ENCODE assay signal across 13 cellular contexts in the genomic region with DNA sequence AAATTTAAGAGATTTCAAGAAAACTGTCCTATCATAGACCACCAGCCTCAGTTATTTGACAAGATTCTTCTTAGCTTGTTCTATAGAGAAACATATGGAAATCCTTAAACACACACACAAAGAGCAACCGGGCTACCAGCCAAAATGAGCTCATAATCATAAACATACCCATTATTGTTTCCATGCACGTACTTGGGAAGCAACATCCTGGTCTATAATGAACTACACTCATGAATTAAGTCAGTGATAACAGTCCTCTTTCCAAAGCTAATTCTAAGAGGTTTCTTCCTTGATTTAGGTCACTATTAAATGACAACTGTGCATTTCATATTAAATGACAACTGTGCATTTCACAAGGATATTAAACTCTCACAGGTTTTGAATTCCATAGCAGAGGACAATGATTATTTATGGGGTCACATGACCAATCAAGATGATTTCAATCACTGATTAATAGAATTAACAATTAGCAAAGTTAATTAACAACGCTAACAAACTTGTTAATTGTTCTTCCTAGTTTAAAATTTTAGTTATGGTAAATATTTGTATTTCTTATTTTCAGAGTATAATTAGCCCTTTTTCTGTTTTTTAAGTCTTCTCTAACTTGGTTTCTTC.
A peak's percentile ranks its signal among the peaks of the same experiment; 100 is the strongest.
DNase-seq lines count a peak whose midpoint lies in the region; ATAC-seq and TF ChIP-seq lines count a peak whose summit lies in the region.
"Had no signal": no experiment of that assay in that cellular context is flagged by ENCODE, and none has a peak within 500 bp of the region (broad histone marks: within the 10 kb centered on the region; RNA-seq: fewer than 3 reads in every experiment).

No MANE protein-coding gene starts in this region.

- no peaks in the 10 kb centered on the region for H3K9me3 Mint-ChIP-seq in CD8-positive, alpha-beta memory T cell
- H3K9me3 Mint-ChIP-seq: stimulated activated naive CD8-positive, alpha-beta T cell treated with anti-CD3 and anti-CD28 coated beads, Interleukin-15, Interleukin-2, amounts not matched to agents 100 ng/mL and 50 ng/mL, for 24 hours had no signal

- H2AFZ ChIP-seq in IMR-90 (replicated peaks; ENCODE audit: low read length, poor library complexity), result no peak overlapping the region

- H3K27ac ChIP-seq in A673 (ENCODE audit: low read depth, low read length, poor library complexity, severe bottlenecking) (no peak overlapping the region), IMR-90 (ENCODE audit: insufficient read depth, low read length) (peak overlapping the region; percentile 73; the same call in 1 of the 2 replicates), SJCRH30 (peak overlapping the region; percentile 91)
- H3K27ac ChIP-seq in CD8-positive, alpha-beta memory T cell (ENCODE audit: low read depth, low read length), result no peak overlapping the region
- H3K27ac ChIP-seq: BLaER1 had no signal

- peak overlapping the region; percentile 86 for H2BK5ac ChIP-seq in IMR-90 (ENCODE audit: low read depth, low read length, poor library complexity, severe bottlenecking)

- H3K56ac ChIP-seq in IMR-90 (ENCODE audit: extremely low read depth, insufficient read depth, low read length), result 0 out of 2 replicates have a peak overlapping the region, but pooled peaks have one; percentile 59

- H3K9me1 ChIP-seq in IMR-90 (ENCODE audit: insufficient read depth, low read length), result 0 out of 2 replicates have a peak, but pooled peaks cover 7% of the 10 kb centered on the region

- H4K91ac ChIP-seq in IMR-90 (ENCODE audit: insufficient read depth, low read depth, low read length), result no peak overlapping the region

- no peak overlapping the region for H3K4ac ChIP-seq in IMR-90 (ENCODE audit: low read depth, low read length)

- H2BK15ac ChIP-seq in IMR-90 (ENCODE audit: low read depth, low read length), result no peak overlapping the region

- H4K20me1 ChIP-seq in IMR-90 (ENCODE audit: insufficient read depth, low read length), result no peaks in the 10 kb centered on the region
- H4K20me1 ChIP-seq: BLaER1 had no signal

- no peak overlapping the region; the same call in 1 of the 2 replicates for H2AK5ac ChIP-seq in IMR-90 (ENCODE audit: low read depth, low read length)

- no peak overlapping the region for H3K14ac ChIP-seq in IMR-90 (replicated peaks; ENCODE audit: low read depth, low read length)

- BruUV-seq in A673 (replicated peaks; lab: Mats Ljungman, UMichigan), result no TSS peak
- no TSS peak for BruUV-seq in IMR-90 (replicated peaks; lab: Mats Ljungman, UMichigan)

- no CpG with 5 or more reads among the region's 3 CpGs for WGBS in IMR-90 (ENCODE audit: extremely low coverage in 2 of 2, insufficient read length in 1 of 2), 2 experiments

- TF ChIP-seq CTCF in A673 (conservative IDR thresholded peaks at IDR 0.05; ENCODE audit: low read depth, low read length) (no peak), IMR-90 (conservative IDR thresholded peaks at IDR 0.05; ENCODE audit: low read depth, low read length) (no peak), fibroblast of the aortic adventitia (IDR thresholded peaks at IDR 0.05; ENCODE audit: insufficient read depth, low read length) (no peak)

- H3K36me3 Mint-ChIP-seq in CD8-positive, alpha-beta memory T cell, result peaks cover 8 to 63% (median 24%) of the 10 kb centered on the region in 3 donors

- H3K27me3 ChIP-seq in A673 (replicated peaks; ENCODE audit: insufficient read depth, low read depth, low read length, poor library complexity), result no peaks in the 10 kb centered on the region
- no peaks in the 10 kb centered on the region for H3K27me3 ChIP-seq in IMR-90 (ENCODE audit: control insufficient read depth, insufficient read depth, low read length)
- no peaks in the 10 kb centered on the region for H3K27me3 ChIP-seq in SJCRH30
- no peaks in the 10 kb centered on the region for H3K27me3 ChIP-seq in CD8-positive, alpha-beta memory T cell (ENCODE audit: insufficient read depth, low read length, poor library complexity, severe bottlenecking)
- H3K27me3 ChIP-seq: BLaER1 had no signal

- dilution Hi-C loops in IMR-90 (cut with HindIII; ENCODE audit: low sequenced_read_pairs, unreplicated experiment), result no loop called here

- no peak overlapping the region for H3K9ac ChIP-seq in IMR-90 (ENCODE audit: low read depth, low read length)
- H3K9ac ChIP-seq: BLaER1 had no signal

- POLR2A ChIA-PET in A673 (lab: Charles Lee; ENCODE audit: low non-redundant PET) (interaction anchor here (0.7 kb wide), 2 partner anchors 60 to 1159 kb away, joined by 3 to 6 read pairs; no protein-coding TSS in a partner anchor), IMR-90 (lab: Charles Lee; ENCODE audit: unreplicated experiment) (no interaction called here)
- POLR2A ChIA-PET in CD8-positive, alpha-beta memory T cell (lab: Charles Lee), result no interaction called here

- no peak for TF ChIP-seq RAD21 in IMR-90 (IDR thresholded peaks at IDR 0.05; ENCODE audit: low read length)

- TF ChIP-seq POLR2A in IMR-90 (IDR thresholded peaks at IDR 0.05; ENCODE audit: low read depth, low read length), result no peak

- H3K9me3 ChIP-seq in A673 (ENCODE audit: low read depth, low read length, poor library complexity, severe bottlenecking), result no peaks in the 10 kb centered on the region
- no peaks in the 10 kb centered on the region for H3K9me3 ChIP-seq in IMR-90 (ENCODE audit: control insufficient read depth, insufficient read depth, low read length)
- H3K9me3 ChIP-seq in SJCRH30 (replicated peaks), result no peaks in the 10 kb centered on the region
- no peaks in the 10 kb centered on the region for H3K9me3 ChIP-seq in CD8-positive, alpha-beta memory T cell (ENCODE audit: low read length)
- H3K9me3 ChIP-seq: BLaER1 had no signal

- peaks cover 0 to 8% (median 4%) of the 10 kb centered on the region in 3 donors for H3K4me1 Mint-ChIP-seq in CD8-positive, alpha-beta memory T cell

- no peaks in the 10 kb centered on the region for H3K27me3 Mint-ChIP-seq in CD8-positive, alpha-beta memory T cell
- H3K27me3 Mint-ChIP-seq: stimulated activated naive CD8-positive, alpha-beta T cell treated with anti-CD3 and anti-CD28 coated beads, Interleukin-15, Interleukin-2, amounts not matched to agents 100 ng/mL and 50 ng/mL, for 24 hours had no signal

- H3K36me3 ChIP-seq in A673 (ENCODE audit: insufficient read depth, low read length, poor library complexity, severe bottlenecking) (no peaks in the 10 kb centered on the region), IMR-90 (ENCODE audit: control insufficient read depth, insufficient read depth, low read length) (0 out of 2 replicates have a peak, but pooled peaks cover 1% of the 10 kb centered on the region), SJCRH30 (peaks cover 6% of the 10 kb centered on the region; the same call in 1 of the 2 replicates)
- H3K36me3 ChIP-seq in CD8-positive, alpha-beta memory T cell (ENCODE audit: insufficient read depth, low read length), result no peaks in the 10 kb centered on the region

- no peak overlapping the region for H2AK9ac ChIP-seq in IMR-90 (replicated peaks; ENCODE audit: low read depth, low read length, poor library complexity)

- peak overlapping the region; percentile 42; the same call in 1 of the 2 replicates for H2BK120ac ChIP-seq in IMR-90 (ENCODE audit: low read depth, low read length)

- CTCF ChIA-PET in A673 (lab: Charles Lee) (no interaction called here), IMR-90 (lab: Yijun Ruan, JAX) (interaction anchor here (0.7 to 1.4 kb wide), 2 partner anchors 18 to 78 kb away, joined by 3 to 4 read pairs; no protein-coding TSS in a partner anchor)
- CTCF ChIA-PET in CD8-positive, alpha-beta memory T cell (lab: Charles Lee), result no interaction called here

- peak overlapping the region; percentile 16; the same call in 1 of the 2 replicates for H4K5ac ChIP-seq in IMR-90 (ENCODE audit: low read depth, low read length)

- peak overlapping the region; percentile 57 for H3K4me2 ChIP-seq in IMR-90 (ENCODE audit: low read depth, low read length)
- H3K4me2 ChIP-seq: BLaER1 had no signal

- H3K4me3 ChIP-seq in A673 (ENCODE audit: low read depth, low read length, poor library complexity, severe bottlenecking) (no peak overlapping the region), IMR-90 (ENCODE audit: insufficient read depth, low read depth, low read length) (no peak overlapping the region), SJCRH30 (no peak overlapping the region), fibroblast of the aortic adventitia (ENCODE audit: low read depth, low read length) (no peak overlapping the region)
- H3K4me3 ChIP-seq in CD8-positive, alpha-beta memory T cell (ENCODE audit: low read length), result no peak overlapping the region
- H3K4me3 ChIP-seq: BLaER1 had no signal

- H3K4me1 ChIP-seq in A673 (ENCODE audit: insufficient read depth, low read length, poor library complexity, severe bottlenecking) (peaks cover 60% of the 10 kb centered on the region), IMR-90 (ENCODE audit: control insufficient read depth, insufficient read depth, low read length) (peaks cover 26% of the 10 kb centered on the region), SJCRH30 (peaks cover 67% of the 10 kb centered on the region)
- H3K4me1 ChIP-seq in CD8-positive, alpha-beta memory T cell (ENCODE audit: insufficient read depth, low read length), result no peaks in the 10 kb centered on the region
- H3K4me1 ChIP-seq: BLaER1 had no signal

- peak overlapping the region; percentile 60; the same call in 1 of the 2 replicates for H2BK20ac ChIP-seq in IMR-90 (ENCODE audit: low read depth, low read length)

- in situ Hi-C loops in IMR-90 (cut with MboI; ENCODE audit: low sequenced_read_pairs), result no loop called here

- H3K27ac Mint-ChIP-seq in CD8-positive, alpha-beta memory T cell, result no peak overlapping the region
- H3K27ac Mint-ChIP-seq: stimulated activated naive CD8-positive, alpha-beta T cell treated with anti-CD3 and anti-CD28 coated beads, Interleukin-15, Interleukin-2, amounts not matched to agents 100 ng/mL and 50 ng/mL, for 24 hours had no signal

- intact Hi-C loops in A673 (cut with micrococcal nuclease; ENCODE audit: unreplicated experiment) (no loop called here), IMR-90 (cut with micrococcal nuclease) (no loop called here), head of caudate nucleus (cut with DNase I) (no loop called here)

- H3K79me1 ChIP-seq in IMR-90 (ENCODE audit: low read depth in 1 of 2, low read length in 2 of 2), result peaks cover 0 to 12% of the 10 kb centered on the region in 2 experiments; a peak in 2 of 4 replicates

- H3K4me3 Mint-ChIP-seq in CD8-positive, alpha-beta memory T cell, result no peak overlapping the region
- H3K4me3 Mint-ChIP-seq: stimulated activated naive CD8-positive, alpha-beta T cell treated with anti-CD3 and anti-CD28 coated beads, Interleukin-15, Interleukin-2, amounts not matched to agents 100 ng/mL and 50 ng/mL, for 24 hours had no signal

- no peak overlapping the region for H3K23ac ChIP-seq in IMR-90 (ENCODE audit: low read depth, low read length)

- peak; percentile 91 for DNase-seq in A673 (ENCODE audit: low spot score)
- peak; percentile 93 for DNase-seq in IMR-90
- DNase-seq in SJCRH30, result peak; percentile 52 to 70
- peak; percentile 81 for DNase-seq in fibroblast of the aortic adventitia (ENCODE audit: low read depth)
- no peak for DNase-seq in CD8-positive, alpha-beta memory T cell
- DNase-seq in head of caudate nucleus, result no peak
- DNase-seq in MV-4-11 (lab: John Stamatoyannopoulos, UW), result no peak
- DNase-seq: activated CD4-positive, alpha-beta T cell treated with anti-CD3 and anti-CD28 coated beads, Interleukin-2, amount 50 U/mL, for 48 hours; aorta; stimulated activated CD4-positive, alpha-beta T cell treated with anti-CD3 and anti-CD28 coated beads, Interleukin-15, amount 100 ng/mL, for 24 hours had no signal

- H3K18ac ChIP-seq in IMR-90 (ENCODE audit: low read depth, low read length), result peak overlapping the region; percentile 93

- ATAC-seq in IMR-90 (ENCODE audit: low read depth), result no peak
- no peak for ATAC-seq in GM21619 (IDR thresholded peaks at IDR 0.05; ENCODE audit: unreplicated experiment)

- peak overlapping the region in 1 of 2 experiments; percentile 16; a peak in 1 of 4 replicates for H4K8ac ChIP-seq in IMR-90 (ENCODE audit: low read depth in 2 of 2, low read length in 2 of 2)

Comparison
In these comparisons a context has a peak if more than half of its experiments do, and no peak if none do; other contexts are left out.
1. DNase-seq: peak in A673 (single experiment), IMR-90 (single experiment), SJCRH30 (2 of 2) and fibroblast of the aortic adventitia (single experiment); none in CD8-positive, alpha-beta memory T cell (0 of 5), head of caudate nucleus (0 of 42) and MV-4-11 (single experiment).
2. H3K27ac ChIP-seq: peak in IMR-90 (single experiment) and SJCRH30 (single experiment); none in A673 (single experiment) and CD8-positive, alpha-beta memory T cell (single experiment).